In the genomic region with DNA sequence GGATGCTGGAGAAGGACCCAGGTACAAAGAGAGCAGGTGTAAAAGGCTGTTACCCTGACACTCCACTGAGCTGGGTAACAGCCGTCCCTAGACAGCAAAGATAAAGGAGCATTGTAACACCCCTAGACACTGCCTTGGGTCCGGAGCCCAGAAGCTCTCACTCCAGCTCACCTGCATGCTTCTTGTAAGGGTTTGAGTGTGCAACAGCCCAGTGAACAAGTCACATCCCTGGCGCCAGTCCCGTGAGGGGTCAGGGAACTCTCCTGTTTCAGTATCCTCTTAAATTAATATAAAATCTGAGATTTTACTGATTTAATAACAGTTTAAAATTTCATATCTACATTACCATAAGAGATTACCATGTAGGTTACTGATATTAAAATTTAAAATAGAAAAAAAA, we compare ENCODE assay signal across 6 cellular contexts.
"Had no signal": no experiment of that assay in that cellular context is flagged by ENCODE, and none has a peak within 500 bp of the region (broad histone marks: within the 10 kb centered on the region; RNA-seq: fewer than 3 reads in every experiment).

No MANE protein-coding gene starts in this region.

- H3K27ac Mint-ChIP-seq: IgD-negative memory B cell had no signal

- H3K27ac ChIP-seq: HL-60 had no signal

- DNase-seq: IMR-90, KBM-7, KG1 had no signal

- H3K36me3 Mint-ChIP-seq: IgD-negative memory B cell had no signal

- H3K4me3 ChIP-seq: K562 had no signal

- H3K27me3 Mint-ChIP-seq: IgD-negative memory B cell had no signal

- H3K4me1 Mint-ChIP-seq: IgD-negative memory B cell had no signal
